In genomic region chr5:40834849-40835787, GRCh38 we compare ENCODE assay signal across 8 cellular contexts. TPM values are rescaled to one million over a fixed set of nuclear protein-coding genes. Genes with fewer than 3 reads are reported as not detected.
A peak's percentile ranks its signal among the peaks of the same experiment; 100 is the strongest.
DNase-seq lines count a peak whose midpoint lies in the region; ATAC-seq and TF ChIP-seq lines count a peak whose summit lies in the region.

TSS of gene RPL37 (minus strand) at chr5:40835222. CDS start at chr5:40835185, 37 bp downstream.

- intact Hi-C loops in left cardiac atrium (cut with DNase I): loop anchor here in 1 of 2 donors (5.0 kb wide), 1 partner anchor 78 kb away; the partner anchor contains the start of gene TTC33

- in situ Hi-C loops in GM13977 (cut with MboI; ENCODE audit: low pct_unique_long_range_greater_than_20kb, low sequenced_read_pairs, unreplicated experiment): no loop called here

- DNase-seq in GM13977 (ENCODE audit: low spot score) (peak; percentile 90), NCI-H1694 (lab: John Stamatoyannopoulos, UW) (peak; percentile 96), amniotic stem cell (lab: John Stamatoyannopoulos, UW) (peak; percentile 95), left cardiac atrium (peak; percentile 97), progenitor cell of endocrine pancreas (ENCODE audit: low spot score, unreplicated experiment) (peak; percentile 84), ureter (ENCODE audit: low spot score) (peak; percentile 98)

- peak within 1 kb of the TSS; percentile 97 for H3K27ac Mint-ChIP-seq in T-helper 1 cell treated with Interleukin-12 subunit alpha and Interleukin-12 subunit beta and Interleukin-4 antibody, amounts not matched to agents 30 μg/mL and 1 μg/mL, for 36 hours
- peak within 1 kb of the TSS; percentile 100 for H3K27ac Mint-ChIP-seq in progenitor cell of endocrine pancreas

- H3K4me3 Mint-ChIP-seq in T-helper 1 cell treated with Interleukin-12 subunit alpha and Interleukin-12 subunit beta and Interleukin-4 antibody, amounts not matched to agents 30 μg/mL and 1 μg/mL, for 36 hours: peak within 1 kb of the TSS; percentile 96
- H3K4me3 Mint-ChIP-seq in progenitor cell of endocrine pancreas (ENCODE audit: low read depth): peak within 1 kb of the TSS; percentile 98

- H3K27me3 Mint-ChIP-seq in T-helper 1 cell treated with Interleukin-12 subunit alpha and Interleukin-12 subunit beta and Interleukin-4 antibody, amounts not matched to agents 30 μg/mL and 1 μg/mL, for 36 hours (ENCODE audit: low read depth): no peaks in the 10 kb centered on the region
- no peaks in the 10 kb centered on the region for H3K27me3 Mint-ChIP-seq in progenitor cell of endocrine pancreas

- peak; percentile 95 for ATAC-seq in HG02884 (IDR thresholded peaks at IDR 0.05; ENCODE audit: unreplicated experiment)
- ATAC-seq in left cardiac atrium: peak; percentile 99 to 100

- peaks cover 49% of the 10 kb centered on the region for H3K36me3 Mint-ChIP-seq in T-helper 1 cell treated with Interleukin-12 subunit alpha and Interleukin-12 subunit beta and Interleukin-4 antibody, amounts not matched to agents 30 μg/mL and 1 μg/mL, for 36 hours (ENCODE audit: low read depth)
- peaks cover 31% of the 10 kb centered on the region for H3K36me3 Mint-ChIP-seq in progenitor cell of endocrine pancreas (ENCODE audit: insufficient read depth)

- peaks cover 41% of the 10 kb centered on the region for H3K4me1 Mint-ChIP-seq in T-helper 1 cell treated with Interleukin-12 subunit alpha and Interleukin-12 subunit beta and Interleukin-4 antibody, amounts not matched to agents 30 μg/mL and 1 μg/mL, for 36 hours (ENCODE audit: low read depth)
- peaks cover 33% of the 10 kb centered on the region for H3K4me1 Mint-ChIP-seq in progenitor cell of endocrine pancreas (ENCODE audit: low read depth)

- H3K9me3 Mint-ChIP-seq in T-helper 1 cell treated with Interleukin-12 subunit alpha and Interleukin-12 subunit beta and Interleukin-4 antibody, amounts not matched to agents 30 μg/mL and 1 μg/mL, for 36 hours: no peaks in the 10 kb centered on the region
- H3K9me3 Mint-ChIP-seq in progenitor cell of endocrine pancreas (ENCODE audit: low read depth): no peaks in the 10 kb centered on the region

- TF ChIP-seq CTCF in GM13977 (IDR thresholded peaks at IDR 0.05; ENCODE audit: extremely low read depth, insufficient read depth, missing control alignments) (no peak), progenitor cell of endocrine pancreas (IDR thresholded peaks at IDR 0.05; ENCODE audit: unreplicated experiment) (no peak)

RNA-seq across cellular contexts. Expression of gene RPL37, which starts in this region (rescaled TPM):
- 100 to 1,000 TPM; 666 to 710 TPM for total RNA-seq in left cardiac atrium
- total RNA-seq in progenitor cell of endocrine pancreas: 1,476 and 1,494 TPM in 2 replicates
- total RNA-seq in ureter: 1,647 TPM

Comparison
In these comparisons a context has a peak if more than half of its experiments do, and no peak if none do; other contexts are left out.
1. Peak in every context shown above with its lines: DNase-seq and ATAC-seq.